In the genomic region with DNA sequence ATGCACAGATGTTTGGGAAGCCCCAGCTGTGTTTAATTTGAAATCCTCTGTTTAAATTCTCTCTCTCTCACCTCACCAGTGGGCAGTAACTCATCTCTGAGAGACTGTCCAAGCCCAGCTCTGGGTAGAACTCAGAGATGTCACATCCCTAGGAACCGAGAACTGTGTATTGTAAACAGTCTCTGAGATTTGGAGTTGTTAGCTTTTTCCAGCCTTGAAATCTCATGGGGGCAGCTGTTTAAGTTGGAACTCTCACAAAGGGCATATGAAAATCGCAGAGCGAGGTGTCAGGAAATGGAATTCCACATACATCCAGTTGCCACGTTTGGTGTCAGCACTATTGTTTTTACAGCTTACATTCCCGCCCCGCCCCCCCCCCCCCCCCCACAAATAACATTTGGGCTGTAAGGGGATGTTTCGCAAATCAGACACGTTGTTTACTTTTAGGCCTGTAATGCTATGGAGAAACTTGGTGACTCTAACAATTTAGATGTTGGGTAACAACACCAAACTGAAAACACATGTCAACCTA, we compare ENCODE assay signal across 16 cellular contexts. TPM values are rescaled to one million over a fixed set of nuclear protein-coding genes. Genes with fewer than 3 reads are reported as not detected.
DNase-seq lines count a peak whose midpoint lies in the region; ATAC-seq, FAIRE-seq and TF ChIP-seq lines count a peak whose summit lies in the region.
"Had no signal": no experiment of that assay in that cellular context is flagged by ENCODE, and none has a peak within 500 bp of the region (broad histone marks: within the 10 kb centered on the region; RNA-seq: fewer than 3 reads in every experiment).

No MANE protein-coding gene starts in this region.

- H3K9me3 ChIP-seq in right atrium auricular region (no peaks in the 10 kb centered on the region), Caco-2 (no peaks in the 10 kb centered on the region)

- no peaks in the 10 kb centered on the region for H3K27me3 Mint-ChIP-seq in stimulated activated naive B cell treated with anti-CD40 and anti-IgM and Interleukin-4, amounts not matched to agents 10 μg/mL and 1 μg/mL and 100 μg/mL, for 72 hours
- no peaks in the 10 kb centered on the region for H3K27me3 Mint-ChIP-seq in Caco-2 (ENCODE audit: insufficient read depth, unreplicated experiment)
- H3K27me3 Mint-ChIP-seq: stimulated activated memory B cell treated with anti-CD40 and anti-IgM and Interleukin-4, amounts not matched to agents 10 μg/mL and 1 μg/mL and 100 μg/mL, for 72 hours had no signal

- peak overlapping the region; percentile 14 for H3K27ac Mint-ChIP-seq in stimulated activated naive B cell treated with anti-CD40 and anti-IgM and Interleukin-4, amounts not matched to agents 10 μg/mL and 1 μg/mL and 100 μg/mL, for 72 hours
- no peak overlapping the region for H3K27ac Mint-ChIP-seq in Caco-2 (ENCODE audit: unreplicated experiment)
- H3K27ac Mint-ChIP-seq: stimulated activated memory B cell treated with anti-CD40 and anti-IgM and Interleukin-4, amounts not matched to agents 10 μg/mL and 1 μg/mL and 100 μg/mL, for 72 hours had no signal

- ATAC-seq in stimulated activated naive B cell treated with anti-CD40 and anti-IgM and Interleukin-4, amounts not matched to agents 10 μg/mL and 1 μg/mL and 100 μg/mL, for 72 hours (replicated peaks), result no peak

- no TSS peak for BruUV-seq in Caco-2 (replicated peaks; lab: Mats Ljungman, UMichigan)

- peaks cover 0 to 22% of the 10 kb centered on the region in 2 donors for H3K4me1 ChIP-seq in right atrium auricular region
- H3K4me1 ChIP-seq in Caco-2, result no peaks in the 10 kb centered on the region

- H3K4me3 ChIP-seq in right atrium auricular region (no peak overlapping the region), Caco-2 (ENCODE audit: low read depth, low read length) (no peak overlapping the region)

- H3K27ac ChIP-seq in right atrium auricular region, result peak overlapping the region; percentile 11 to 58

- POLR2A ChIA-PET in Caco-2 (lab: Charles Lee), result no interaction called here

- H3K9me3 Mint-ChIP-seq in stimulated activated naive B cell treated with anti-CD40 and anti-IgM and Interleukin-4, amounts not matched to agents 10 μg/mL and 1 μg/mL and 100 μg/mL, for 72 hours, result no peaks in the 10 kb centered on the region
- no peaks in the 10 kb centered on the region for H3K9me3 Mint-ChIP-seq in Caco-2 (ENCODE audit: unreplicated experiment)
- H3K9me3 Mint-ChIP-seq: stimulated activated memory B cell treated with anti-CD40 and anti-IgM and Interleukin-4, amounts not matched to agents 10 μg/mL and 1 μg/mL and 100 μg/mL, for 72 hours had no signal

- CTCF ChIA-PET in Caco-2 (lab: Charles Lee), result interaction anchor here (0.6 to 0.9 kb wide), 3 partner anchors 10 to 87 kb away, joined by 3 to 11 read pairs (median 9); no protein-coding TSS in a partner anchor

- H3K36me3 Mint-ChIP-seq in stimulated activated naive B cell treated with anti-CD40 and anti-IgM and Interleukin-4, amounts not matched to agents 10 μg/mL and 1 μg/mL and 100 μg/mL, for 72 hours, result peaks cover 62 to 66% of the 10 kb centered on the region in 2 donors
- no peaks in the 10 kb centered on the region for H3K36me3 Mint-ChIP-seq in Caco-2 (ENCODE audit: insufficient read depth, unreplicated experiment)

- H3K4me1 Mint-ChIP-seq in stimulated activated naive B cell treated with anti-CD40 and anti-IgM and Interleukin-4, amounts not matched to agents 10 μg/mL and 1 μg/mL and 100 μg/mL, for 72 hours, result peaks cover 6 to 24% of the 10 kb centered on the region in 2 donors
- peaks cover 3% of the 10 kb centered on the region for H3K4me1 Mint-ChIP-seq in Caco-2 (ENCODE audit: low read depth, unreplicated experiment)

- H3K27me3 ChIP-seq in right atrium auricular region (no peaks in the 10 kb centered on the region), Caco-2 (replicated peaks; ENCODE audit: control insufficient read depth, insufficient read depth, low read length) (no peaks in the 10 kb centered on the region)

- DNase-seq in H4 (ENCODE audit: low spot score) (peak; percentile 35), brain pericyte (ENCODE audit: low read depth, low spot score) (peak; percentile 50), right atrium auricular region (ENCODE audit: low spot score) (no peak), urothelium cell line (ENCODE audit: low spot score) (no peak), NCI-H1092 (lab: John Stamatoyannopoulos, UW) (no peak), Caco-2 (no peak)
- no peak for DNase-seq in stimulated activated naive B cell treated with anti-CD40 and anti-IgM and Interleukin-4, amounts not matched to agents 10 μg/mL and 1 μg/mL and 100 μg/mL, for 72 hours
- DNase-seq: activated CD8-positive, alpha-beta memory T cell treated with anti-CD3 and anti-CD28 coated beads, Interleukin-2, amount 50 U/mL, for 4 hours; amniotic stem cell; erythroblast; kidney; NCI-H510A; T1000 had no signal

- peak overlapping the region in 1 of 2 donors; percentile 41 for H3K4me3 Mint-ChIP-seq in stimulated activated naive B cell treated with anti-CD40 and anti-IgM and Interleukin-4, amounts not matched to agents 10 μg/mL and 1 μg/mL and 100 μg/mL, for 72 hours
- H3K4me3 Mint-ChIP-seq in Caco-2 (ENCODE audit: unreplicated experiment), result no peak overlapping the region
- H3K4me3 Mint-ChIP-seq: stimulated activated memory B cell treated with anti-CD40 and anti-IgM and Interleukin-4, amounts not matched to agents 10 μg/mL and 1 μg/mL and 100 μg/mL, for 72 hours had no signal

- H3K36me3 ChIP-seq in right atrium auricular region (peaks cover 26% of the 10 kb centered on the region), Caco-2 (ENCODE audit: control insufficient read depth, insufficient read depth, low read length) (no peaks in the 10 kb centered on the region)

- TF ChIP-seq CTCF in right atrium auricular region (IDR thresholded peaks at IDR 0.05) (no peak), Caco-2 (IDR thresholded peaks at IDR 0.05; ENCODE audit: insufficient read depth in 1 of 2, low read depth in 1 of 2, low read length in 1 of 2, severe bottlenecking in 1 of 2, unreplicated experiment in 1 of 2) (no peak)

- no peak for FAIRE-seq in urothelium cell line (lab: Jason Lieb, UNC)
- FAIRE-seq: GM18507, kidney, RCC 7860 had no signal

- intact Hi-C loops in Caco-2 (cut with micrococcal nuclease; ENCODE audit: unreplicated experiment), result no loop called here

RNA-seq across cellular contexts. Expression of a gene that starts 34.3 kb away (rescaled TPM):
- total RNA-seq in H4 (2014; rRNA removed; shearing (Covaris generic)), result 21.5 and 32.9 TPM in 2 replicates
- total RNA-seq in right atrium auricular region, result 10 to 100 TPM; 27.0 to 28.3 TPM
- 5.4 and 7.2 TPM in 2 replicates for total RNA-seq in Caco-2 (2022)

Comparison
In these comparisons a context has a peak if more than half of its experiments do, and no peak if none do; other contexts are left out.
1. DNase-seq: peak in H4 (single experiment) and brain pericyte (single experiment); none in right atrium auricular region (single experiment), stimulated activated naive B cell treated with anti-CD40 and anti-IgM and Interleukin-4, amounts not matched to agents 10 μg/mL and 1 μg/mL and 100 μg/mL, for 72 hours (single experiment), urothelium cell line (single experiment), NCI-H1092 (single experiment) and Caco-2 (0 of 2).